Comparison of ENCODE assay signal across 7 cellular contexts in the genomic region with DNA sequence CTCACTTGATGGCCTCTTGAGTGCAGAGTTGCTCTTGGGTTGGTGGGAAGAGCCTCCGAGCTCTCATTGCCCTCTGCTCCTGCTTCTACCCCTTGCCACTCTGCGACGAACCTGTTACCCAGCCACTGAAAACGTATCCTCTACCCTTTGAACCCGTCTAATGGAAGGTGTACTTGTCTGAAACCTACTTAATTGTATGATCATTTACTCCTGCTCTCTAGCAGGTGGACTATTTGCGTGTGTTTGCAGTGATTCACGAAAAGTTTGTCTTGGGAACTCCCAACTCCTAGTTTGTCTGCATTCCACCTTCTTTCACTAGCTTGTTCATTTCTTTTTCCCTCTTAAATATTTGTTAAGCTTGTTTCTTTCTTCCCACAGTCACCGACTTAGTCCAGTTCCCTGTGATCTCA.
DNase-seq lines count a peak whose midpoint lies in the region; ATAC-seq lines count a peak whose summit lies in the region.

No MANE protein-coding gene starts in this region.

- H3K27ac ChIP-seq in iPS-20b (ENCODE audit: low read length) = no peak overlapping the region

- ATAC-seq in GM19035 (IDR thresholded peaks at IDR 0.05; ENCODE audit: unreplicated experiment) (peak; percentile 3), HG03103 (IDR thresholded peaks at IDR 0.05; ENCODE audit: low read depth, unreplicated experiment) (peak; percentile 1)
- ATAC-seq in activated naive CD8-positive, alpha-beta T cell treated with anti-CD3 and anti-CD28 coated beads, Interleukin-2, amount 50 U/mL, for 24 hours = no peak
- peak; percentile 44 for ATAC-seq in stimulated activated naive CD8-positive, alpha-beta T cell treated with anti-CD3 and anti-CD28 coated beads, Interleukin-15, amount 100 ng/mL, for 72 hours

- peak overlapping the region; percentile 95 for H3K4me3 Mint-ChIP-seq in activated naive CD8-positive, alpha-beta T cell treated with anti-CD3 and anti-CD28 coated beads, Interleukin-2, amount 50 U/mL, for 24 hours
- H3K4me3 Mint-ChIP-seq in stimulated activated naive CD8-positive, alpha-beta T cell treated with anti-CD3 and anti-CD28 coated beads, Interleukin-15, amount 100 ng/mL, for 72 hours = peak overlapping the region; percentile 92 to 99

- peaks cover 6% of the 10 kb centered on the region; the same call in 1 of the 2 replicates for H3K27me3 ChIP-seq in iPS-20b (ENCODE audit: insufficient read depth, low read length)

- DNase-seq in activated naive CD8-positive, alpha-beta T cell treated with anti-CD3 and anti-CD28 coated beads, Interleukin-2, amount 50 U/mL, for 24 hours = no peak
- DNase-seq in stimulated activated naive CD8-positive, alpha-beta T cell treated with anti-CD3 and anti-CD28 coated beads, Interleukin-15, amount 100 ng/mL, for 72 hours = no peak
- DNase-seq in GM03348 (ENCODE audit: low spot score) (no peak), NCI-H345 (lab: John Stamatoyannopoulos, UW) (no peak)

- H3K4me1 Mint-ChIP-seq in activated naive CD8-positive, alpha-beta T cell treated with anti-CD3 and anti-CD28 coated beads, Interleukin-2, amount 50 U/mL, for 24 hours = peaks cover 41% of the 10 kb centered on the region
- H3K4me1 Mint-ChIP-seq in stimulated activated naive CD8-positive, alpha-beta T cell treated with anti-CD3 and anti-CD28 coated beads, Interleukin-15, amount 100 ng/mL, for 72 hours = peaks cover 51% of the 10 kb centered on the region

- H3K36me3 Mint-ChIP-seq in activated naive CD8-positive, alpha-beta T cell treated with anti-CD3 and anti-CD28 coated beads, Interleukin-2, amount 50 U/mL, for 24 hours (ENCODE audit: low read depth) = peaks cover 17% of the 10 kb centered on the region

- peaks cover 19% of the 10 kb centered on the region; the same call in 1 of the 2 replicates for H3K36me3 ChIP-seq in iPS-20b (ENCODE audit: insufficient read depth, low read depth, low read length)

- H3K4me3 ChIP-seq in iPS-20b (ENCODE audit: low read length) = peak overlapping the region; percentile 82

- no peaks in the 10 kb centered on the region for H3K9me3 Mint-ChIP-seq in activated naive CD8-positive, alpha-beta T cell treated with anti-CD3 and anti-CD28 coated beads, Interleukin-2, amount 50 U/mL, for 24 hours
- H3K9me3 Mint-ChIP-seq in stimulated activated naive CD8-positive, alpha-beta T cell treated with anti-CD3 and anti-CD28 coated beads, Interleukin-15, amount 100 ng/mL, for 72 hours = no peaks in the 10 kb centered on the region

- H3K4me1 ChIP-seq in iPS-20b (ENCODE audit: insufficient read depth, low read length) = peaks cover 19% of the 10 kb centered on the region; the same call in 1 of the 2 replicates

- H3K27me3 Mint-ChIP-seq in activated naive CD8-positive, alpha-beta T cell treated with anti-CD3 and anti-CD28 coated beads, Interleukin-2, amount 50 U/mL, for 24 hours = no peaks in the 10 kb centered on the region
- no peaks in the 10 kb centered on the region for H3K27me3 Mint-ChIP-seq in stimulated activated naive CD8-positive, alpha-beta T cell treated with anti-CD3 and anti-CD28 coated beads, Interleukin-15, amount 100 ng/mL, for 72 hours

- H3K9ac ChIP-seq in iPS-20b (ENCODE audit: low read depth, low read length) = peak overlapping the region; percentile 50; the same call in 1 of the 2 replicates

- peaks cover 5% of the 10 kb centered on the region for H3K9me3 ChIP-seq in iPS-20b (ENCODE audit: insufficient read depth, low read depth, low read length)

- H3K27ac Mint-ChIP-seq in activated naive CD8-positive, alpha-beta T cell treated with anti-CD3 and anti-CD28 coated beads, Interleukin-2, amount 50 U/mL, for 24 hours = peak overlapping the region; percentile 66
- H3K27ac Mint-ChIP-seq in stimulated activated naive CD8-positive, alpha-beta T cell treated with anti-CD3 and anti-CD28 coated beads, Interleukin-15, amount 100 ng/mL, for 72 hours = peak overlapping the region in 1 of 2 donors; percentile 98
